Comparison of ENCODE assay signal across 8 cellular contexts in the genomic region with DNA sequence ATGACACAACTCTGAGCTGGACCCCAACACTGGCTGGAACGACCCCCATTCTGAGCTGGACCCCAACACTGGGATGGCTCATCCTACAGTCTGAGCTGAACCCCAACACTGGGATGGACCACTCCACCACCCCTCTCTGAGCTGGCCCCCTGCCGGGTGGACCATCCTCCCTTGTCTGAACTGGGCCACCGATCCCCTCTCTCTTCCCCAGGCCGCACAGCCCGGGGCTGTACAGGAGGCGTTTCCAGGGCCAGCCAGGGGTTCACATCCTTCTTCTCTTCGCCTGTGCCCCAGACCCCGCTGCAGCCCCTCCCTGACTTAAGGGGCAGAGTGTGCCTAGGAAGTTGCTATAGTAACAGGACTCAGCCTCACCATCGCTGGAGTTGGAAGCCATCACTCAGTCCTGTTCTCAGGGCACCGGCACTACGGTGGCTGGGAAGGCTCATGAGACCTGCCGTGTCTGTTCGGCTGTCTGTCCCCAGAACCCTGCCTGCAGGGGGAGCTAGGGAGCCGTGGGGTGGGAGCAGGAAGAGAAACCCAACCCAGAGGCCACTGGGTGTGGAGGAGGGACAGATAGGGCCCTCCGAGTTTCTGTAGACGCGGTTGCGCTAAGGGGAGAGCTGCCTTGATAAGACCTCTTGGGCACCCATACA. TPM values are rescaled to one million over a fixed set of nuclear protein-coding genes. Genes with fewer than 3 reads are reported as not detected.
DNase-seq lines count a peak whose midpoint lies in the region; ATAC-seq and TF ChIP-seq lines count a peak whose summit lies in the region.

No MANE protein-coding gene starts in this region.

- 0 out of 2 replicates have a peak overlapping the region, but pooled peaks have one; percentile 2 for H3K9ac ChIP-seq in ES-I3 (ENCODE audit: low read depth, low read length)

- H3K36me3 ChIP-seq in ES-I3 (ENCODE audit: insufficient read depth, low read length): no peaks in the 10 kb centered on the region
- H3K36me3 ChIP-seq in ascending aorta: no peaks in the 10 kb centered on the region
- H3K36me3 ChIP-seq in lower lobe of right lung: peaks cover 6% of the 10 kb centered on the region
- no peaks in the 10 kb centered on the region for H3K36me3 ChIP-seq in upper lobe of right lung

- H3K9me3 ChIP-seq in ES-I3 (ENCODE audit: control insufficient read depth, insufficient read depth, low read length) (no peaks in the 10 kb centered on the region), ascending aorta (no peaks in the 10 kb centered on the region), lower lobe of right lung (no peaks in the 10 kb centered on the region), upper lobe of right lung (no peaks in the 10 kb centered on the region)

- no peaks in the 10 kb centered on the region for H3K27me3 ChIP-seq in ascending aorta
- no peaks in the 10 kb centered on the region for H3K27me3 ChIP-seq in lower lobe of right lung (ENCODE audit: low read depth)
- H3K27me3 ChIP-seq in upper lobe of right lung: no peaks in the 10 kb centered on the region

- DNase-seq in OCI-M1 (lab: John Stamatoyannopoulos, UW) (peak; percentile 97), ascending aorta (ENCODE audit: low spot score in 2 of 2) (no peak), lower lobe of right lung (peak; percentile 65), upper lobe of right lung (peak; percentile 76), HuH-7 (ENCODE audit: low spot score) (no peak), medulla oblongata (ENCODE audit: extremely low spot score) (no peak)

- ATAC-seq in lower lobe of right lung (no peak), upper lobe of right lung (no peak), HG02610 (IDR thresholded peaks at IDR 0.05; ENCODE audit: unreplicated experiment) (no peak)

- H3K27ac ChIP-seq in ascending aorta (peak overlapping the region; percentile 85 to 90), lower lobe of right lung (peak overlapping the region; percentile 69), upper lobe of right lung (peak overlapping the region; percentile 80)

- TF ChIP-seq CTCF in ascending aorta (IDR thresholded peaks at IDR 0.05) (peak in 1 of 3 experiments; percentile 6), lower lobe of right lung (IDR thresholded peaks at IDR 0.05) (peak; percentile 19), upper lobe of right lung (IDR thresholded peaks at IDR 0.05) (peak; percentile 29)

- peak overlapping the region; percentile 25 to 54 for H3K4me3 ChIP-seq in ascending aorta
- H3K4me3 ChIP-seq in lower lobe of right lung: no peak overlapping the region
- no peak overlapping the region for H3K4me3 ChIP-seq in upper lobe of right lung

- peaks cover 16% of the 10 kb centered on the region for H3K4me1 ChIP-seq in ES-I3 (ENCODE audit: insufficient read depth, low read length)
- H3K4me1 ChIP-seq in ascending aorta: peaks cover 24 to 68% of the 10 kb centered on the region in 2 donors
- H3K4me1 ChIP-seq in lower lobe of right lung: peaks cover 58% of the 10 kb centered on the region
- peaks cover 44% of the 10 kb centered on the region for H3K4me1 ChIP-seq in upper lobe of right lung

- intact Hi-C loops in ascending aorta (cut with DNase I) (no loop called here), lower lobe of right lung (cut with DNase I) (no loop called here), upper lobe of right lung (cut with DNase I) (no loop called here)

RNA-seq across cellular contexts. Expression of a gene that starts 3.7 kb away (rescaled TPM):
- total RNA-seq in ascending aorta (92.6 TPM), lower lobe of right lung (87.1 TPM), upper lobe of right lung (85.7 TPM)

RNA-seq across cellular contexts. Expression of a gene that starts 22.5 kb away (rescaled TPM):
- 7.8 TPM for total RNA-seq in ascending aorta
- 2.6 TPM for total RNA-seq in lower lobe of right lung
- 1.9 TPM for total RNA-seq in upper lobe of right lung

RNA-seq across cellular contexts. Expression of a gene that starts 23.3 kb away (rescaled TPM):
- total RNA-seq in ascending aorta (9.4 TPM), lower lobe of right lung (51.4 TPM), upper lobe of right lung (45.9 TPM)

RNA-seq across cellular contexts. Expression of a gene that starts 28.3 kb away (rescaled TPM):
- not detected for total RNA-seq in ascending aorta
- total RNA-seq in lower lobe of right lung: not detected
- not detected for total RNA-seq in upper lobe of right lung

RNA-seq across cellular contexts. Expression of a gene that starts 41.3 kb away (rescaled TPM):
- total RNA-seq in ascending aorta (6.0 TPM), lower lobe of right lung (7.1 TPM), upper lobe of right lung (6.7 TPM)

Comparison
In these comparisons a context has a peak if more than half of its experiments do, and no peak if none do; other contexts are left out.
1. DNase-seq: peak in OCI-M1 (single experiment), lower lobe of right lung (single experiment) and upper lobe of right lung (single experiment); none in ascending aorta (0 of 2), HuH-7 (single experiment) and medulla oblongata (single experiment).
2. H3K4me3 ChIP-seq: peak in ascending aorta (2 of 2); none in lower lobe of right lung (single experiment) and upper lobe of right lung (single experiment).
3. Peak in every context shown above with its lines, with median percentiles within 50 percentile points of each other: H3K27ac ChIP-seq.